19 cellular contexts compared by ENCODE assay signal in genomic region chr2:181022652-181023051, GRCh38.
DNase-seq lines count a peak whose midpoint lies in the region; TF ChIP-seq lines count a peak whose summit lies in the region.
"Had no signal": no experiment of that assay in that cellular context is flagged by ENCODE, and none has a peak within 500 bp of the region (broad histone marks: within the 10 kb centered on the region; RNA-seq: fewer than 3 reads in every experiment).

No MANE protein-coding gene starts in this region.

- peak overlapping the region; percentile 48 for H3K27ac Mint-ChIP-seq in nephron progenitor cell
- H3K27ac Mint-ChIP-seq: CD8-positive, alpha-beta T cell; IgD-negative memory B cell had no signal

- no peaks in the 10 kb centered on the region for H3K4me1 Mint-ChIP-seq in nephron progenitor cell

- DNase-seq in NCI-H748 (lab: John Stamatoyannopoulos, UW; ENCODE audit: unreplicated experiment) (peak; percentile 23), NCI-H748 treated with DMSO at 0.1 percent for 48 hours (lab: John Stamatoyannopoulos, UW) (no peak), NCI-H146 (lab: John Stamatoyannopoulos, UW) (peak; percentile 65), NCI-H82 treated with DMSO at 0.1 percent for 48 hours (lab: John Stamatoyannopoulos, UW; ENCODE audit: unreplicated experiment) (peak; percentile 54), nephron progenitor cell (no peak), GM10266 (ENCODE audit: extremely low spot score) (no peak), hippocampal formation (lab: John Stamatoyannopoulos, UW) (no peak), SIG-M5 treated with dmso at 0.1 percent for 504 hours (lab: John Stamatoyannopoulos, UW; ENCODE audit: unreplicated experiment) (no peak)
- DNase-seq: Calu3; CD8-positive, alpha-beta T cell; Kasumi-1; MG63; NCI-H1048; NCI-H187 treated with DMSO at 0.1 percent for 48 hours; NCI-H510A; PC-3; RPMI8226; SIG-M5 had no signal

- H3K4me3 Mint-ChIP-seq in nephron progenitor cell = no peak overlapping the region
- H3K4me3 Mint-ChIP-seq: CD8-positive, alpha-beta T cell; IgD-negative memory B cell had no signal

- TF ChIP-seq CTCF in nephron progenitor cell (IDR thresholded peaks at IDR 0.05) = no peak
- no peak for TF ChIP-seq CTCF in GM10266 (IDR thresholded peaks at IDR 0.05; ENCODE audit: control insufficient read depth, insufficient read depth, low read depth, missing control alignments)

- peaks cover 22% of the 10 kb centered on the region for H3K36me3 Mint-ChIP-seq in nephron progenitor cell (ENCODE audit: low read depth)
- H3K36me3 Mint-ChIP-seq: CD8-positive, alpha-beta T cell; IgD-negative memory B cell had no signal

- peaks cover 16% of the 10 kb centered on the region for H3K9me3 Mint-ChIP-seq in nephron progenitor cell
- H3K9me3 Mint-ChIP-seq: CD8-positive, alpha-beta T cell had no signal

- no peaks in the 10 kb centered on the region for H3K27me3 Mint-ChIP-seq in nephron progenitor cell (ENCODE audit: low read depth, poor library complexity)
- H3K27me3 Mint-ChIP-seq: IgD-negative memory B cell had no signal

Comparison
In these comparisons a context has a peak if more than half of its experiments do, and no peak if none do; other contexts are left out.
1. DNase-seq: peak in NCI-H748 (single experiment), NCI-H146 (single experiment) and NCI-H82 treated with DMSO at 0.1 percent for 48 hours (single experiment); none in NCI-H748 treated with DMSO at 0.1 percent for 48 hours (single experiment), nephron progenitor cell (single experiment), GM10266 (single experiment), hippocampal formation (0 of 2) and SIG-M5 treated with dmso at 0.1 percent for 504 hours (single experiment).